9 cellular contexts compared by ENCODE assay signal in genomic region chr14:65471038-65471878, GRCh38. TPM values are rescaled to one million over a fixed set of nuclear protein-coding genes. Genes with fewer than 3 reads are reported as not detected.
A peak's percentile ranks its signal among the peaks of the same experiment; 100 is the strongest.
DNase-seq lines count a peak whose midpoint lies in the region; ATAC-seq and TF ChIP-seq lines count a peak whose summit lies in the region.
"Had no signal": no experiment of that assay in that cellular context is flagged by ENCODE, and none has a peak within 500 bp of the region (broad histone marks: within the 10 kb centered on the region; RNA-seq: fewer than 3 reads in every experiment).

No MANE protein-coding gene starts in this region.

- no peak overlapping the region for H3K27ac ChIP-seq in CD8-positive, alpha-beta T cell (ENCODE audit: low read depth, low read length)
- no peak overlapping the region for H3K27ac ChIP-seq in coronary artery

- H3K9me3 ChIP-seq in CD8-positive, alpha-beta T cell (ENCODE audit: low read length) = no peaks in the 10 kb centered on the region

- H3K27me3 ChIP-seq in CD8-positive, alpha-beta T cell (ENCODE audit: insufficient read depth, low read length) = no peaks in the 10 kb centered on the region

- no peak overlapping the region for H3K4me3 Mint-ChIP-seq in CD8-positive, alpha-beta T cell

- H3K27me3 Mint-ChIP-seq in CD8-positive, alpha-beta T cell (ENCODE audit: low read depth) = no peaks in the 10 kb centered on the region

- peaks cover 50% of the 10 kb centered on the region for H3K4me1 Mint-ChIP-seq in CD8-positive, alpha-beta T cell (ENCODE audit: low read depth)

- peak; percentile 48 for DNase-seq in islet precursor cell
- no peak for DNase-seq in CD8-positive, alpha-beta T cell
- no peak for DNase-seq in coronary artery (ENCODE audit: low spot score)
- DNase-seq in HCEC 1CT = no peak
- DNase-seq: NCI-H446 had no signal

- no peaks in the 10 kb centered on the region for H3K36me3 ChIP-seq in CD8-positive, alpha-beta T cell (ENCODE audit: insufficient read depth, low read length)

- POLR2A ChIA-PET in CD8-positive, alpha-beta T cell (lab: Charles Lee) = no interaction called here

- H3K4me1 ChIP-seq in CD8-positive, alpha-beta T cell (ENCODE audit: insufficient read depth, low read length) = peaks cover 16% of the 10 kb centered on the region

- intact Hi-C loops in CD8-positive, alpha-beta T cell (cut with DNase I, micrococcal nuclease) = no loop called here

- no peak for TF ChIP-seq CTCF in CD8-positive, alpha-beta T cell (IDR thresholded peaks at IDR 0.05)
- TF ChIP-seq CTCF in coronary artery (IDR thresholded peaks at IDR 0.05) = no peak

- H3K9me3 Mint-ChIP-seq in CD8-positive, alpha-beta T cell = no peaks in the 10 kb centered on the region

- H3K4me3 ChIP-seq in CD8-positive, alpha-beta T cell (ENCODE audit: low read depth, low read length) = no peak overlapping the region
- H3K4me3 ChIP-seq in coronary artery = no peak overlapping the region

- no peak overlapping the region for H3K27ac Mint-ChIP-seq in CD8-positive, alpha-beta T cell

- ATAC-seq in GM18511 (IDR thresholded peaks at IDR 0.05; ENCODE audit: unreplicated experiment) (peak; percentile 90), GM21529 (IDR thresholded peaks at IDR 0.05; ENCODE audit: unreplicated experiment) (peak; percentile 67), HG03520 (IDR thresholded peaks at IDR 0.05; ENCODE audit: unreplicated experiment) (peak; percentile 52), HG03025 (IDR thresholded peaks at IDR 0.05; ENCODE audit: low FRiP score, unreplicated experiment) (no peak)
- ATAC-seq in CD8-positive, alpha-beta T cell = no peak

- H3K36me3 Mint-ChIP-seq in CD8-positive, alpha-beta T cell = peaks cover 31% of the 10 kb centered on the region

- CTCF ChIA-PET in CD8-positive, alpha-beta T cell (lab: Charles Lee) = no interaction called here

RNA-seq across cellular contexts. Expression of gene FUT8, which starts 58.7 kb away (rescaled TPM):
- 10 to 100 TPM; 38.3 to 38.5 TPM for total RNA-seq in CD8-positive, alpha-beta T cell

Comparison
In these comparisons a context has a peak if more than half of its experiments do, and no peak if none do; other contexts are left out.
1. ATAC-seq: peak in GM18511 (single experiment), GM21529 (single experiment) and HG03520 (single experiment); none in HG03025 (single experiment) and CD8-positive, alpha-beta T cell (single experiment).